In the genomic region with DNA sequence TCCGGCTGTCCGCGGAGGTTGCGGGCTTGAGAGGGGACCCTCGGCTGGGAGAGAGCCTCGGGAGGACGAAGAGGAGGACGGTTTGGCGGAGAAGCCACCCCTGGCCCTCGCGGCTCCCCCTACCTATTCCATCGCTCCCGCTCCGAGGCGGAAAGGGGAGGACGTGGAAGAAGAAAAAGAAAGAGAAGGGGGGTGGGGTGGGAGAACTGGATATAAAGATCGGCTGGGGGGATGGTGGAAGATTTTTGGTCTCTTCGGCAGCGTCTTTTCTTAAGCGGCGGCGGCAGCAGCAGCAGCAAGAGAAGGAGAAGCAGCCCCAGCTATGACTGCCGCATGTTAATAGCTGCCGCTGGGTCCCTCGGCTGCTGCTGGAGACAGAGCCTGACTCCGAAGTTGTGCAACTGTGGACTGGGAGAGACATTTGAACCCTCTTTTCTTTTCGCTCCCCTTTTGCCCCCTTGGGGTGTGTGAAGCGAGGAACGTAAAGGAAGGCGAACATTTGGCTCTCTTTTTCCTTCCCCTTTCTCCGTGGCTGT, we compare ENCODE assay signal across 8 cellular contexts. TPM values are rescaled to one million over a fixed set of nuclear protein-coding genes. Genes with fewer than 3 reads are reported as not detected.
DNase-seq lines count a peak whose midpoint lies in the region; ATAC-seq and TF ChIP-seq lines count a peak whose summit lies in the region.

No MANE protein-coding gene starts in this region.

- TF ChIP-seq CTCF in GM13977 (IDR thresholded peaks at IDR 0.05; ENCODE audit: extremely low read depth, insufficient read depth, missing control alignments) (no peak), glutamatergic neuron (IDR thresholded peaks at IDR 0.05; ENCODE audit: partially characterized antibody, unreplicated experiment) (no peak), ovary (IDR thresholded peaks at IDR 0.05) (no peak)

- DNase-seq in GM13977 (ENCODE audit: low spot score) (peak; percentile 36), SK-N-DZ (ENCODE audit: low spot score) (peak; percentile 60), glutamatergic neuron (peak; percentile 53), ovary (peak in 1 of 5 donors; percentile 12), T-cell (no peak)

- in situ Hi-C loops in GM13977 (cut with MboI; ENCODE audit: low pct_unique_long_range_greater_than_20kb, low sequenced_read_pairs, unreplicated experiment), result no loop called here

- H3K9me3 Mint-ChIP-seq in glutamatergic neuron (ENCODE audit: unreplicated experiment), result peaks cover 28% of the 10 kb centered on the region
- H3K9me3 Mint-ChIP-seq in T-cell, result peaks cover 0 to 7% (median 7%) of the 10 kb centered on the region in 3 donors

- H3K4me3 ChIP-seq in ovary, result peak overlapping the region; percentile 42

- no peaks in the 10 kb centered on the region for H3K36me3 ChIP-seq in ovary

- no peak overlapping the region for H3K27ac ChIP-seq in ovary

- H3K9me3 ChIP-seq in ovary, result no peaks in the 10 kb centered on the region

- H3K36me3 Mint-ChIP-seq in glutamatergic neuron (ENCODE audit: unreplicated experiment), result no peaks in the 10 kb centered on the region
- no peaks in the 10 kb centered on the region for H3K36me3 Mint-ChIP-seq in T-cell

- TF ChIP-seq POLR2A in ovary (IDR thresholded peaks at IDR 0.05), result no peak

- POLR2A ChIA-PET in T-cell (lab: Charles Lee), result no interaction called here

- no peak for TF ChIP-seq EP300 in ovary (IDR thresholded peaks at IDR 0.05)

- WGBS in ovary, 3 donors, result 0 to 2% (median 0%) methylated on average over 31 of the region's 31 CpGs

- H3K27me3 Mint-ChIP-seq in glutamatergic neuron (ENCODE audit: unreplicated experiment), result peaks cover 33% of the 10 kb centered on the region
- peaks cover 29 to 45% of the 10 kb centered on the region in 2 donors for H3K27me3 Mint-ChIP-seq in T-cell

- CTCF ChIA-PET in T-cell (lab: Charles Lee), result no interaction called here

- H3K4me3 Mint-ChIP-seq in glutamatergic neuron (ENCODE audit: unreplicated experiment), result peak overlapping the region; percentile 97
- peak overlapping the region in 1 of 3 donors; percentile 28 for H3K4me3 Mint-ChIP-seq in T-cell

- peaks cover 2% of the 10 kb centered on the region for H3K4me1 ChIP-seq in ovary (ENCODE audit: insufficient read depth)

- intact Hi-C loops in ovary (cut with DNase I), result no loop called here

- H3K27ac Mint-ChIP-seq in glutamatergic neuron (ENCODE audit: unreplicated experiment), result peak overlapping the region; percentile 99
- H3K27ac Mint-ChIP-seq in T-cell, result no peak overlapping the region

- H3K4me1 Mint-ChIP-seq in glutamatergic neuron (ENCODE audit: low read depth, unreplicated experiment) (peaks cover 34% of the 10 kb centered on the region), T-cell (peaks cover 0 to 3% (median 0%) of the 10 kb centered on the region in 3 donors)

- H3K27me3 ChIP-seq in ovary, result no peaks in the 10 kb centered on the region

- ATAC-seq in T-cell (replicated peaks in 1 of 4) (no peak), GM19397 (IDR thresholded peaks at IDR 0.05; ENCODE audit: unreplicated experiment) (no peak), HG03196 (IDR thresholded peaks at IDR 0.05; ENCODE audit: unreplicated experiment) (no peak)
- ATAC-seq in activated CD4-positive, CD25-positive, alpha-beta regulatory T cell treated with anti-CD3 and anti-CD28 coated beads, Interleukin-2, amount 50 U/mL, for 24 hours, result no peak

RNA-seq across cellular contexts. Expression of a gene that starts 0.9 kb away (rescaled TPM):
- polyA plus RNA-seq in SK-N-DZ (2014; cell fraction: cytosol; rRNA removed), result 13.5 and 17.9 TPM in 2 replicates
- 6.2 and 6.4 TPM in 2 replicates for polyA plus RNA-seq in SK-N-DZ (2014; cell fraction: nucleus; rRNA removed)
- total RNA-seq in glutamatergic neuron (ENCODE audit: unreplicated experiment) (193 TPM), ovary (1 to 10 TPM; 1.1 to 9.5 (median 2.5) TPM), T-cell (under 1 TPM in 1 of 5 donors, not detected in 4; 0.09 TPM)
- 1 to 10 TPM in 1 of 2 donors, under 1 TPM in 1; 0.88 to 8.6 TPM for polyA plus RNA-seq in ovary

Comparison
In these comparisons a context has a peak if more than half of its experiments do, and no peak if none do; other contexts are left out.
1. DNase-seq: peak in GM13977 (single experiment), SK-N-DZ (single experiment) and glutamatergic neuron (single experiment); none in T-cell (0 of 34).
2. RNA of a gene that starts 0.9 kb away (total RNA-seq): 193 TPM in glutamatergic neuron (single experiment); 1.1 to 9.5 TPM in ovary and 0.09 TPM in T-cell; every median in the first group is over 10 times any median in the second.